ENCODE assay signal across 1 cellular context in genomic region chr3:125513490-125514115, GRCh38.
TF ChIP-seq lines count a peak whose summit lies in the region.

No MANE protein-coding gene starts in this region.

TF ChIP-seq in K562, 482 proteins besides CTCF, POLR2A, EP300 and RAD21:
- TF ChIP-seq ZNF274 (IDR thresholded peaks at IDR 0.05; ENCODE audit: borderline replicate concordance, low read depth, low read length) (no peak), ZNF696 (CRISPR knock-in tag; conservative IDR thresholded peaks at IDR 0.05) (no peak), YY1 (IDR thresholded peaks at IDR 0.05; ENCODE audit: borderline replicate concordance in 1 of 3, control insufficient read depth in 1 of 3, extremely low read depth in 1 of 3, insufficient read depth in 3 of 3, insufficient read length in 1 of 3, insufficient replicate concordance in 2 of 3, low read depth in 1 of 3, low read length in 2 of 3) (no peak), CTBP1 (IDR thresholded peaks at IDR 0.05; ENCODE audit: borderline replicate concordance) (no peak), ZNF347 (CRISPR knock-in tag; IDR thresholded peaks at IDR 0.05; ENCODE audit: low read depth) (no peak), KLF16 (IDR thresholded peaks at IDR 0.05) (no peak), THRA (IDR thresholded peaks at IDR 0.05) (no peak)
